ENCODE assay signal across 21 cellular contexts in the genomic region with DNA sequence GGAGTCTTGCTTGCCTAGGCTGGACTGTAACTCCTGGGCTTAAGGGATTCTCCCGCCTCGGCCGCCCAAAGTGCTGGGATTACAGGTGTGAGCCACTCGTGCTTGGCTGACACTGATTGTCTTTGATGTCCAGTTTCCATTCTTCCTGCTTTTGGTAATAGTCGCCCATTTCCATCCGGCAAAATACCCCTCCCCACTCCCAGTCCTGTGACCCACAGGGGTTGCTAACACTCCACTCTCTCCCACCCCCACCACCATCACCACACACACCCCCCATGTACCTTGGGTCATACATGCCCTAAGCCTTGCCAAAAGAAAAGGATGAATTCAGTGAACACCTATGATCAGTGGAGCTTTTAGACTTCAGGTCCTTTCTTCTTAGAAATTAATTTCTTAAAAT.
"Had no signal": no experiment of that assay in that cellular context is flagged by ENCODE, and none has a peak within 500 bp of the region (broad histone marks: within the 10 kb centered on the region; RNA-seq: fewer than 3 reads in every experiment).

No MANE protein-coding gene starts in this region.

- H3K27me3 ChIP-seq: dorsolateral prefrontal cortex, foreskin keratinocyte, gastroesophageal sphincter, heart left ventricle, hepatocyte had no signal

- H3K36me3 ChIP-seq: esophagus muscularis mucosa, gastroesophageal sphincter, heart left ventricle, left lung, lower lobe of right lung had no signal

- H3K9me3 ChIP-seq: esophagus muscularis mucosa, left lung, lower lobe of right lung, mucosa of descending colon had no signal

- H3K4me3 ChIP-seq: coronary artery, dorsolateral prefrontal cortex, esophagus muscularis mucosa, gastroesophageal sphincter, heart left ventricle, hepatocyte, left lung, lower lobe of right lung, mucosa of descending colon had no signal

- H3K27ac ChIP-seq: dorsolateral prefrontal cortex, esophagus muscularis mucosa, foreskin keratinocyte, gastroesophageal sphincter, heart left ventricle, hepatocyte, left lung, lower lobe of right lung had no signal

- H3K36me3 Mint-ChIP-seq: immature natural killer cell, naive B cell had no signal

- H3K4me1 ChIP-seq: foreskin keratinocyte, left lung, lower lobe of right lung had no signal

- H3K4me1 Mint-ChIP-seq: immature natural killer cell, naive B cell had no signal

- H3K4me3 Mint-ChIP-seq: immature natural killer cell, naive B cell had no signal

- DNase-seq: dermis blood vessel endothelial cell; dorsolateral prefrontal cortex; effector CD4-positive, alpha-beta T cell; effector memory CD4-positive, alpha-beta T cell; foreskin keratinocyte; heart left ventricle; hypothalamus; immature natural killer cell; islet precursor cell; kidney; kidney glomerular epithelial cell; left lung; left ventricle myocardium superior; lower lobe of right lung; mesenchymal stem cell; mucosa of descending colon; naive B cell had no signal

- ATAC-seq: foreskin keratinocyte, gastroesophageal sphincter, heart left ventricle, left lung, left ventricle myocardium superior, lower lobe of right lung, mucosa of descending colon had no signal

- H3K27ac Mint-ChIP-seq: immature natural killer cell, naive B cell had no signal
